ENCODE assay signal across 17 cellular contexts in the genomic region with DNA sequence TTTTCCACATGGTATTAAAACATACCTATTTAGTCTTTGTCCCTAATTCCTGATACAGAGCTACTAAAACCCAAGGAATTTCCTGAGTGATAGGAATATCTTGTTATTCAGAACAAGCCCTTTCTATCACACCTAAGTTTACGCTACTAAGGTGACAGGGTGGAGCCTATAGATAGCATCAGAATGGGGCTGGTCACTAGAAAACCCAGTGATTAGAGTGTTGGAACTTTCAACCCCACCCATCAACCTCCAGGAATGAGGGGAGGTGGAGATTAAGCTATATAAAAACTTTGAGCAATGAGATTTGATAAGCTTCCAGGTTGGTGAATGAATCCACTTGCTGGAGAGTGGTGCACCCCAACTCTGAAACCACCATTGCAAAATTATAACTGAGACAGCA.
A peak's percentile ranks its signal among the peaks of the same experiment; 100 is the strongest.
DNase-seq lines count a peak whose midpoint lies in the region; ATAC-seq, FAIRE-seq and TF ChIP-seq lines count a peak whose summit lies in the region.
"Had no signal": no experiment of that assay in that cellular context is flagged by ENCODE, and none has a peak within 500 bp of the region (broad histone marks: within the 10 kb centered on the region; RNA-seq: fewer than 3 reads in every experiment).

No MANE protein-coding gene starts in this region.

- H3K9ac ChIP-seq in GM12878 (ENCODE audit: control insufficient read depth, insufficient read depth, low read length) (no peak overlapping the region), mesendoderm (ENCODE audit: low read length) (no peak overlapping the region)
- H3K9ac ChIP-seq: BLaER1, GM23248 had no signal

- no peak overlapping the region for H2BK120ac ChIP-seq in mesendoderm (ENCODE audit: low read depth, low read length)

- no peak overlapping the region for H3K27ac ChIP-seq in GM12878 (ENCODE audit: control insufficient read depth, insufficient read depth)
- no peak overlapping the region for H3K27ac ChIP-seq in mesendoderm (ENCODE audit: low read depth, low read length)
- H3K27ac ChIP-seq in adrenal gland, result no peak overlapping the region
- H3K27ac ChIP-seq: 22Rv1, BLaER1, GM23248 had no signal

- intact Hi-C loops in GM12878 (cut with micrococcal nuclease; ENCODE audit: unreplicated experiment), result loop anchor here (5.0 kb wide), 1 partner anchor 35 kb away; no protein-coding TSS in a partner anchor
- intact Hi-C loops in adrenal gland (cut with DNase I), result no loop called here

- WGBS in GM12878 (ENCODE audit: insufficient coverage, insufficient replicate concordance, low lambda C conversion rate, missing lambda C conversion rate), result 93% methylated on average over 1 of the region's 1 CpG
- no CpG with 5 or more reads among the region's 1 CpG for WGBS in mesendoderm (ENCODE audit: extremely low coverage, insufficient coverage, low lambda C conversion rate)
- WGBS in adrenal gland, 4 donors, result 94 to 100% (median 95%) methylated on average over 1 of the region's 1 CpG

- no peak overlapping the region for H4K5ac ChIP-seq in mesendoderm (ENCODE audit: low read length)

- DNase-seq in NCI-H82 (lab: John Stamatoyannopoulos, UW) (peak; percentile 37), NCI-H82 treated with DMSO at 0.1 percent for 48 hours (lab: John Stamatoyannopoulos, UW; ENCODE audit: unreplicated experiment) (no peak), GM12878 (ENCODE audit: low read depth, low spot score) (no peak), mesendoderm (peak; percentile 13), adrenal gland (no peak), NCI-H2196 treated with DMSO at 0.1 percent for 48 hours (lab: John Stamatoyannopoulos, UW; ENCODE audit: unreplicated experiment) (no peak)
- DNase-seq: AML-193; Caco-2; CD8-positive, alpha-beta memory T cell; DND-41; GDM1; GM23248; H9 had no signal

- no peak overlapping the region for H3K23ac ChIP-seq in mesendoderm (ENCODE audit: low read length)

- FAIRE-seq in GM12878 (lab: Jason Lieb, UNC), result no peak

- H3K9me3 ChIP-seq in GM12878 (replicated peaks; ENCODE audit: control insufficient read depth, insufficient read depth, low read length) (no peaks in the 10 kb centered on the region; the same call in 1 of the 3 replicates), adrenal gland (replicated peaks in 1 of 3) (no peaks in the 10 kb centered on the region)
- H3K9me3 ChIP-seq: BLaER1, Caco-2 had no signal

- no peak overlapping the region for H3K4me3 ChIP-seq in GM12878
- H3K4me3 ChIP-seq in mesendoderm (ENCODE audit: low read length), result no peak overlapping the region
- no peak overlapping the region for H3K4me3 ChIP-seq in adrenal gland
- H3K4me3 ChIP-seq: BLaER1, GM23248 had no signal

- CTCF ChIA-PET in GM12878 (lab: Yijun Ruan, JAX), result interaction anchor here (0.9 to 1.7 kb wide), 8 partner anchors 10 to 253 kb away, joined by 3 to 5 read pairs (median 3); no protein-coding TSS in a partner anchor

- POLR2A ChIA-PET in GM12878 (lab: Charles Lee), result interaction anchor here (0.7 to 1.5 kb wide), 4 partner anchors 38 to 152 kb away, joined by 3 to 6 read pairs (median 4); a partner anchor contains a TSS

- H3K79me2 ChIP-seq in GM12878 (ENCODE audit: control insufficient read depth, insufficient read depth, low read length) (no peaks in the 10 kb centered on the region), mesendoderm (ENCODE audit: control insufficient read depth, insufficient read depth, low read length) (no peaks in the 10 kb centered on the region)

- no peak overlapping the region for H2BK5ac ChIP-seq in mesendoderm (ENCODE audit: low read length)

- peak overlapping the region; percentile 29 for H2AFZ ChIP-seq in GM12878 (ENCODE audit: control insufficient read depth, low read depth, low read length)
- H2AFZ ChIP-seq: GM23248 had no signal

- TF ChIP-seq POLR2A in GM12878 (IDR thresholded peaks at IDR 0.05; ENCODE audit: low read depth, low read length) (no peak), adrenal gland (IDR thresholded peaks at IDR 0.05) (no peak)

- SMC1A ChIA-PET in GM12878 (lab: Charles Lee; ENCODE audit: uncharacterized antibody, unreplicated experiment), result interaction anchor here (0.6 to 2.8 kb wide), 13 partner anchors 9 to 1174 kb away, joined by 3 to 10 read pairs (median 4); no protein-coding TSS in a partner anchor

- no peak for TF ChIP-seq EP300 in GM12878 (IDR thresholded peaks at IDR 0.05; ENCODE audit: borderline replicate concordance in 1 of 2, control insufficient read depth in 1 of 2, low read depth in 2 of 2, low read length in 2 of 2)

- H3K4ac ChIP-seq in mesendoderm (ENCODE audit: low read depth, low read length), result no peak overlapping the region

- 0 out of 2 replicates have a peak overlapping the region, but pooled peaks have one; percentile 75 for H3K4me2 ChIP-seq in GM12878 (ENCODE audit: control insufficient read depth, insufficient read depth)
- no peak overlapping the region for H3K4me2 ChIP-seq in mesendoderm (ENCODE audit: low read length)
- H3K4me2 ChIP-seq: BLaER1 had no signal

- RAD21 ChIA-PET in GM12878 (lab: Charles Lee; ENCODE audit: unreplicated experiment), result interaction anchor here (0.8 to 1.7 kb wide), 4 partner anchors 14 to 154 kb away, joined by 3 to 4 read pairs (median 4); no protein-coding TSS in a partner anchor

- TF ChIP-seq RAD21 in GM12878 (IDR thresholded peaks at IDR 0.05; ENCODE audit: insufficient read depth, low read depth, low read length), result no peak

- H3K27me3 ChIP-seq in GM12878 (replicated peaks in 1 of 2; ENCODE audit: control insufficient read depth in 2 of 2, insufficient read depth in 2 of 2, low read length in 1 of 2) (no peaks in the 10 kb centered on the region), mesendoderm (ENCODE audit: insufficient read depth, low read length, poor library complexity) (no peaks in the 10 kb centered on the region), adrenal gland (no peaks in the 10 kb centered on the region)
- H3K27me3 ChIP-seq: BLaER1 had no signal

- TF ChIP-seq CTCF in GM12878 (IDR thresholded peaks at IDR 0.05 in 2 of 3, conservative IDR thresholded peaks at IDR 0.05 in 1 of 3; ENCODE audit: control insufficient read depth in 2 of 3, extremely low read depth in 1 of 3, insufficient read depth in 1 of 3, low read depth in 3 of 3, low read length in 3 of 3), result no peak
- TF ChIP-seq CTCF in adrenal gland (IDR thresholded peaks at IDR 0.05), result no peak

- no peak for ATAC-seq in GM12878
- no peak for ATAC-seq in HG03139 (IDR thresholded peaks at IDR 0.05; ENCODE audit: unreplicated experiment)
- ATAC-seq in GM21526 (IDR thresholded peaks at IDR 0.05; ENCODE audit: low FRiP score, unreplicated experiment), result no peak

- no peak overlapping the region for H3K18ac ChIP-seq in mesendoderm (ENCODE audit: low read length)

- no peaks in the 10 kb centered on the region for H4K20me1 ChIP-seq in GM12878 (ENCODE audit: control insufficient read depth, insufficient read depth)
- H4K20me1 ChIP-seq: BLaER1 had no signal

- H3K79me1 ChIP-seq in mesendoderm (ENCODE audit: low read length), result no peaks in the 10 kb centered on the region

- BruUV-seq in GM12878 (replicated peaks; lab: Mats Ljungman, UMichigan), result no TSS peak

- H2BK15ac ChIP-seq in mesendoderm (replicated peaks; ENCODE audit: low read depth), result no peak overlapping the region

- H2AK5ac ChIP-seq in mesendoderm (ENCODE audit: low read length), result no peak overlapping the region

- H3K36me3 ChIP-seq in GM12878 (ENCODE audit: control insufficient read depth in 2 of 2, insufficient read depth in 2 of 2, low read length in 1 of 2) (no peaks in the 10 kb centered on the region), mesendoderm (ENCODE audit: control insufficient read depth, insufficient read depth, low read length) (no peaks in the 10 kb centered on the region), adrenal gland (replicated peaks in 1 of 2) (no peaks in the 10 kb centered on the region)
- H3K36me3 ChIP-seq: BLaER1 had no signal

- H3K4me1 ChIP-seq in GM12878 (ENCODE audit: control insufficient read depth, insufficient read depth, low read length) (peaks cover 21% of the 10 kb centered on the region), mesendoderm (ENCODE audit: control insufficient read depth, low read depth, low read length) (no peaks in the 10 kb centered on the region), adrenal gland (replicated peaks in 1 of 2) (no peaks in the 10 kb centered on the region)
- H3K4me1 ChIP-seq: BLaER1 had no signal

- in situ Hi-C loops in GM12878 (cut with MboI), result no loop called here

- H3K56ac ChIP-seq in mesendoderm (ENCODE audit: low read length), result no peak overlapping the region

- H4K8ac ChIP-seq in mesendoderm (ENCODE audit: low read depth, low read length), result no peak overlapping the region

TF ChIP-seq in GM12878, 131 proteins besides CTCF, POLR2A, EP300 and RAD21 (continues in another document):
- TF ChIP-seq, protein P1, sequence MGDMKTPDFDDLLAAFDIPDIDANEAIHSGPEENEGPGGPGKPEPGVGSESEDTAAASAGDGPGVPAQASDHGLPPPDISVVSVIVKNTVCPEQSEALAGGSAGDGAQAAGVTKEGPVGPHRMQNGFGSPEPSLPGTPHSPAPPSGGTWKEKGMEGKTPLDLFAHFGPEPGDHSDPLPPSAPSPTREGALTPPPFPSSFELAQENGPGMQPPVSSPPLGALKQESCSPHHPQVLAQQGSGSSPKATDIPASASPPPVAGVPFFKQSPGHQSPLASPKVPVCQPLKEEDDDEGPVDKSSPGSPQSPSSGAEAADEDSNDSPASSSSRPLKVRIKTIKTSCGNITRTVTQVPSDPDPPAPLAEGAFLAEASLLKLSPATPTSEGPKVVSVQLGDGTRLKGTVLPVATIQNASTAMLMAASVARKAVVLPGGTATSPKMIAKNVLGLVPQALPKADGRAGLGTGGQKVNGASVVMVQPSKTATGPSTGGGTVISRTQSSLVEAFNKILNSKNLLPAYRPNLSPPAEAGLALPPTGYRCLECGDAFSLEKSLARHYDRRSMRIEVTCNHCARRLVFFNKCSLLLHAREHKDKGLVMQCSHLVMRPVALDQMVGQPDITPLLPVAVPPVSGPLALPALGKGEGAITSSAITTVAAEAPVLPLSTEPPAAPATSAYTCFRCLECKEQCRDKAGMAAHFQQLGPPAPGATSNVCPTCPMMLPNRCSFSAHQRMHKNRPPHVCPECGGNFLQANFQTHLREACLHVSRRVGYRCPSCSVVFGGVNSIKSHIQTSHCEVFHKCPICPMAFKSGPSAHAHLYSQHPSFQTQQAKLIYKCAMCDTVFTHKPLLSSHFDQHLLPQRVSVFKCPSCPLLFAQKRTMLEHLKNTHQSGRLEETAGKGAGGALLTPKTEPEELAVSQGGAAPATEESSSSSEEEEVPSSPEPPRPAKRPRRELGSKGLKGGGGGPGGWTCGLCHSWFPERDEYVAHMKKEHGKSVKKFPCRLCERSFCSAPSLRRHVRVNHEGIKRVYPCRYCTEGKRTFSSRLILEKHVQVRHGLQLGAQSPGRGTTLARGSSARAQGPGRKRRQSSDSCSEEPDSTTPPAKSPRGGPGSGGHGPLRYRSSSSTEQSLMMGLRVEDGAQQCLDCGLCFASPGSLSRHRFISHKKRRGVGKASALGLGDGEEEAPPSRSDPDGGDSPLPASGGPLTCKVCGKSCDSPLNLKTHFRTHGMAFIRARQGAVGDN (IDR thresholded peaks at IDR 0.05), result no peak

Comparison
In these comparisons a context has a peak if more than half of its experiments do, and no peak if none do; other contexts are left out.
1. DNase-seq: peak in NCI-H82 (single experiment) and mesendoderm (single experiment); none in NCI-H82 treated with DMSO at 0.1 percent for 48 hours (single experiment), GM12878 (single experiment), adrenal gland (0 of 7) and NCI-H2196 treated with DMSO at 0.1 percent for 48 hours (single experiment).